ENCODE assay signal across 15 cellular contexts in genomic region chrX:97907791-97908190, GRCh38.
A peak's percentile ranks its signal among the peaks of the same experiment; 100 is the strongest.
DNase-seq lines count a peak whose midpoint lies in the region; ATAC-seq lines count a peak whose summit lies in the region.
"Had no signal": no experiment of that assay in that cellular context is flagged by ENCODE, and none has a peak within 500 bp of the region (broad histone marks: within the 10 kb centered on the region; RNA-seq: fewer than 3 reads in every experiment).

No MANE protein-coding gene starts in this region.

- no peaks in the 10 kb centered on the region for H3K36me3 Mint-ChIP-seq in naive thymus-derived CD4-positive, alpha-beta T cell

- ATAC-seq in naive thymus-derived CD4-positive, alpha-beta T cell, result no peak
- ATAC-seq: GM23338 had no signal

- no peaks in the 10 kb centered on the region for H3K36me3 ChIP-seq in naive thymus-derived CD4-positive, alpha-beta T cell (ENCODE audit: control insufficient read depth in 2 of 3, insufficient read depth in 3 of 3, low read length in 3 of 3)

- no peak overlapping the region for H3K27ac ChIP-seq in naive thymus-derived CD4-positive, alpha-beta T cell (ENCODE audit: low read depth, low read length)
- H3K27ac ChIP-seq: C4-2B, HL-60 had no signal

- DNase-seq in SIG-M5 treated with dmso at 0.1 percent for 504 hours (lab: John Stamatoyannopoulos, UW; ENCODE audit: unreplicated experiment) (peak; percentile 7), SIG-M5 (lab: John Stamatoyannopoulos, UW) (no peak), MV-4-11 (lab: John Stamatoyannopoulos, UW) (peak; percentile 86), amniotic epithelial cell (ENCODE audit: low read depth) (peak; percentile 11), pons (ENCODE audit: low spot score) (no peak), NCI-H510A (lab: John Stamatoyannopoulos, UW) (no peak)
- no peak for DNase-seq in naive thymus-derived CD4-positive, alpha-beta T cell
- DNase-seq: ACHN; AML-193; Caco-2; CD4-positive, alpha-beta T cell; HCEC 1CT had no signal

- POLR2A ChIA-PET in naive thymus-derived CD4-positive, alpha-beta T cell (lab: Charles Lee), result no interaction called here

- H3K4me3 Mint-ChIP-seq in naive thymus-derived CD4-positive, alpha-beta T cell, result no peak overlapping the region
- H3K4me3 Mint-ChIP-seq: CD4-positive, alpha-beta T cell; GM23338 had no signal

- CTCF ChIA-PET in naive thymus-derived CD4-positive, alpha-beta T cell (lab: Charles Lee), result no interaction called here

- intact Hi-C loops in naive thymus-derived CD4-positive, alpha-beta T cell (cut with micrococcal nuclease), result no loop called here

- peaks cover 0 to 6% (median 4%) of the 10 kb centered on the region in 11 donors for H3K9me3 Mint-ChIP-seq in naive thymus-derived CD4-positive, alpha-beta T cell

- H3K27me3 Mint-ChIP-seq in naive thymus-derived CD4-positive, alpha-beta T cell, result no peaks in the 10 kb centered on the region
- H3K27me3 Mint-ChIP-seq: CD4-positive, alpha-beta T cell had no signal

- H3K4me1 ChIP-seq in naive thymus-derived CD4-positive, alpha-beta T cell (ENCODE audit: control insufficient read depth in 2 of 2, insufficient read depth in 2 of 2, low read length in 2 of 2), result no peaks in the 10 kb centered on the region
- H3K4me1 ChIP-seq: Caco-2 had no signal

- no peak overlapping the region for H3K4me3 ChIP-seq in naive thymus-derived CD4-positive, alpha-beta T cell (ENCODE audit: low read length)
- H3K4me3 ChIP-seq: GM23338 had no signal

- no peaks in the 10 kb centered on the region for H3K9me3 ChIP-seq in naive thymus-derived CD4-positive, alpha-beta T cell (ENCODE audit: control insufficient read depth in 2 of 3, low read length in 3 of 3)
- H3K9me3 ChIP-seq: Caco-2 had no signal

- H3K4me1 Mint-ChIP-seq in naive thymus-derived CD4-positive, alpha-beta T cell, result peaks cover 0 to 2% (median 0%) of the 10 kb centered on the region in 7 donors
- H3K4me1 Mint-ChIP-seq: GM23338 had no signal

- no peak overlapping the region for H3K27ac Mint-ChIP-seq in naive thymus-derived CD4-positive, alpha-beta T cell
- H3K27ac Mint-ChIP-seq: CD4-positive, alpha-beta T cell; GM23338 had no signal

- H3K27me3 ChIP-seq in naive thymus-derived CD4-positive, alpha-beta T cell (ENCODE audit: control insufficient read depth in 2 of 2, insufficient read depth in 2 of 2, low read length in 2 of 2), result no peaks in the 10 kb centered on the region

Comparison
In these comparisons a context has a peak if more than half of its experiments do, and no peak if none do; other contexts are left out.
1. DNase-seq: peak in SIG-M5 treated with dmso at 0.1 percent for 504 hours (single experiment), MV-4-11 (single experiment) and amniotic epithelial cell (single experiment); none in SIG-M5 (single experiment), naive thymus-derived CD4-positive, alpha-beta T cell (0 of 9), pons (single experiment) and NCI-H510A (single experiment).